ENCODE assay signal across 18 cellular contexts in the genomic region with DNA sequence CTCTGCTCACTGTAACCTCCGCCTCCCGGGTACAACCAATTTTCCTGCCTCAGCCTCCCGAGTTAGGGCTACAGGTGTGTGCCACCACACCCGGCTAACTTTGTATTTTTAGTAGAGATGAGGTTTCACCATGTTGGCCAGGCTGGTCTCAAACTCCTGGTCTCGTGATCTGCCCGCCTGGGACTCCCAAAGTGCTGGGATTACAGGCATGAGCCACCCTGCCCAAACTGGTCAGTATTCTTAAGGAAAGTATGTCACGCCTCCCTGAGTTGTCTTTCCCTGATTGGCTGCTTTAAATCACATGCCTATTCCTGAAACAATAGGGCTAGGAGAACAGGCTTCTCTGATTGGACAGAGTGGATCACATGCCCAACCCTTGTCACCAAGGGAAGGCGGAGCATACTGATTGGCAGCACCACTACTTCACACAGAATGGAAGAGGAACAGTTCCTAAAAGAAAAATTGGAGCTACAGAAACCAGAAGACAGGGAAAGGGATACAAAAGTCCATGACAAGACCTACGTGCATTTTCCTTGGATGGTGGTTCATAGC. TPM values are rescaled to one million over a fixed set of nuclear protein-coding genes. Genes with fewer than 3 reads are reported as not detected.
DNase-seq lines count a peak whose midpoint lies in the region; ATAC-seq and TF ChIP-seq lines count a peak whose summit lies in the region.
"Had no signal": no experiment of that assay in that cellular context is flagged by ENCODE, and none has a peak within 500 bp of the region (broad histone marks: within the 10 kb centered on the region; RNA-seq: fewer than 3 reads in every experiment).

No MANE protein-coding gene starts in this region.

- peaks cover 6% of the 10 kb centered on the region for H3K4me1 Mint-ChIP-seq in activated CD4-positive, alpha-beta memory T cell treated with anti-CD3 and anti-CD28 coated beads for 36 hours (ENCODE audit: low read depth)
- peaks cover 12% of the 10 kb centered on the region for H3K4me1 Mint-ChIP-seq in activated CD4-positive, alpha-beta memory T cell treated with anti-CD3 and anti-CD28 coated beads, Interleukin-2, amount 10 ng/mL, durations not matched to agents 7 days and 5 days
- peaks cover 47% of the 10 kb centered on the region for H3K4me1 Mint-ChIP-seq in HFFc6 (ENCODE audit: low read depth)

- no peak for TF ChIP-seq CTCF in HFFc6 (IDR thresholded peaks at IDR 0.05)

- no peaks in the 10 kb centered on the region for H3K36me3 ChIP-seq in subcutaneous abdominal adipose tissue (ENCODE audit: control insufficient read depth in 5 of 5, insufficient read depth in 5 of 5, low read length in 5 of 5)
- H3K36me3 ChIP-seq: right atrium auricular region had no signal

- H3K4me1 ChIP-seq in subcutaneous abdominal adipose tissue (ENCODE audit: control insufficient read depth in 5 of 5, insufficient read depth in 5 of 5, low read length in 5 of 5), result peaks cover 2 to 36% (median 29%) of the 10 kb centered on the region in 5 donors

- H3K27me3 Mint-ChIP-seq in activated CD4-positive, alpha-beta memory T cell treated with anti-CD3 and anti-CD28 coated beads for 36 hours, result peaks cover 2% of the 10 kb centered on the region
- peaks cover 5% of the 10 kb centered on the region for H3K27me3 Mint-ChIP-seq in activated CD4-positive, alpha-beta memory T cell treated with anti-CD3 and anti-CD28 coated beads, Interleukin-2, amount 10 ng/mL, durations not matched to agents 7 days and 5 days
- H3K27me3 Mint-ChIP-seq in HFFc6 (ENCODE audit: insufficient read depth), result no peaks in the 10 kb centered on the region
- H3K27me3 Mint-ChIP-seq: activated CD4-positive, alpha-beta T cell treated with anti-CD3 and anti-CD28 coated beads, Interleukin-2, amount 10 ng/mL, durations not matched to agents 7 days and 5 days; T-helper 17 cell had no signal

- ATAC-seq in HG02610 (IDR thresholded peaks at IDR 0.05; ENCODE audit: unreplicated experiment) (no peak), HG02678 (IDR thresholded peaks at IDR 0.05; ENCODE audit: unreplicated experiment) (no peak)
- ATAC-seq: T-helper 17 cell had no signal

- no peaks in the 10 kb centered on the region for H3K9me3 ChIP-seq in subcutaneous abdominal adipose tissue (ENCODE audit: control insufficient read depth in 5 of 5, low read length in 5 of 5)
- H3K9me3 ChIP-seq: right atrium auricular region had no signal

- no peak overlapping the region for H3K9ac ChIP-seq in subcutaneous abdominal adipose tissue (ENCODE audit: low read length in 5 of 5)
- H3K9ac ChIP-seq: KMS-11 had no signal

- POLR2A ChIA-PET in activated CD4-positive, alpha-beta memory T cell treated with anti-CD3 and anti-CD28 coated beads for 36 hours (lab: Charles Lee), result no interaction called here
- POLR2A ChIA-PET in activated CD4-positive, alpha-beta memory T cell treated with anti-CD3 and anti-CD28 coated beads, Interleukin-2, amount 10 ng/mL, durations not matched to agents 7 days and 5 days (lab: Charles Lee), result no interaction called here

- no peak overlapping the region for H3K4me3 Mint-ChIP-seq in activated CD4-positive, alpha-beta memory T cell treated with anti-CD3 and anti-CD28 coated beads for 36 hours
- no peak overlapping the region for H3K4me3 Mint-ChIP-seq in activated CD4-positive, alpha-beta memory T cell treated with anti-CD3 and anti-CD28 coated beads, Interleukin-2, amount 10 ng/mL, durations not matched to agents 7 days and 5 days
- no peak overlapping the region for H3K4me3 Mint-ChIP-seq in HFFc6
- H3K4me3 Mint-ChIP-seq: activated CD4-positive, alpha-beta T cell treated with anti-CD3 and anti-CD28 coated beads, Interleukin-2, amount 10 ng/mL, durations not matched to agents 7 days and 5 days; activated T-helper 1 cell treated with anti-CD3 and anti-CD28 coated beads, Interleukin-12 subunit alpha, Interleukin-12 subunit beta, Interleukin-2, Interleukin-4 antibody, amounts not matched to agents 30 ng/mL and 10 ng/mL and 1 ng/mL, durations not matched to agents 14 hours and 24 hours and 36 hours; T-helper 17 cell had no signal

- H3K27ac Mint-ChIP-seq in activated CD4-positive, alpha-beta memory T cell treated with anti-CD3 and anti-CD28 coated beads for 36 hours, result peak overlapping the region; percentile 19
- H3K27ac Mint-ChIP-seq in activated CD4-positive, alpha-beta memory T cell treated with anti-CD3 and anti-CD28 coated beads, Interleukin-2, amount 10 ng/mL, durations not matched to agents 7 days and 5 days, result no peak overlapping the region
- H3K27ac Mint-ChIP-seq in HFFc6, result no peak overlapping the region
- H3K27ac Mint-ChIP-seq: activated CD4-positive, alpha-beta T cell treated with anti-CD3 and anti-CD28 coated beads, Interleukin-2, amount 10 ng/mL, durations not matched to agents 7 days and 5 days; activated T-helper 1 cell treated with anti-CD3 and anti-CD28 coated beads, Interleukin-12 subunit alpha, Interleukin-12 subunit beta, Interleukin-2, Interleukin-4 antibody, amounts not matched to agents 30 ng/mL and 10 ng/mL and 1 ng/mL, durations not matched to agents 14 hours and 24 hours and 36 hours; T-helper 17 cell had no signal

- intact Hi-C loops in activated CD4-positive, alpha-beta memory T cell treated with anti-CD3 and anti-CD28 coated beads for 36 hours (cut with micrococcal nuclease), result no loop called here

- CTCF ChIA-PET in activated CD4-positive, alpha-beta memory T cell treated with anti-CD3 and anti-CD28 coated beads for 36 hours (lab: Charles Lee), result no interaction called here
- CTCF ChIA-PET in activated CD4-positive, alpha-beta memory T cell treated with anti-CD3 and anti-CD28 coated beads, Interleukin-2, amount 10 ng/mL, durations not matched to agents 7 days and 5 days (lab: Charles Lee), result interaction anchor here (0.7 to 0.9 kb wide), 2 partner anchors 14 to 507 kb away, joined by 3 to 6 read pairs; no protein-coding TSS in a partner anchor

- no peak for DNase-seq in activated CD4-positive, alpha-beta memory T cell treated with anti-CD3 and anti-CD28 coated beads for 36 hours
- DNase-seq in activated CD4-positive, alpha-beta memory T cell treated with anti-CD3 and anti-CD28 coated beads, Interleukin-2, amount 10 ng/mL, durations not matched to agents 7 days and 5 days, result no peak
- peak; percentile 15 for DNase-seq in HFFc6
- peak; percentile 90 for DNase-seq in SW480 (ENCODE audit: low spot score)
- no peak for DNase-seq in NK-92 treated with Interleukin-12 subunit alpha and Interleukin-12 subunit beta, amount 100 ng/mL, for 24 hours (lab: John Stamatoyannopoulos, UW)
- DNase-seq: activated CD4-positive, alpha-beta T cell treated with anti-CD3 and anti-CD28 coated beads, Interleukin-2, amount 10 ng/mL, durations not matched to agents 7 days and 5 days; GOT3; mammary epithelial cell; NCI-H1930; NCI-H748 treated with DMSO at 0.1 percent for 48 hours; T-helper 17 cell had no signal

- H3K4me3 ChIP-seq in subcutaneous abdominal adipose tissue (ENCODE audit: low read depth in 1 of 5, low read length in 5 of 5), result peak overlapping the region in 1 of 5 donors; percentile 28
- H3K4me3 ChIP-seq: right atrium auricular region had no signal

- H3K27ac ChIP-seq in subcutaneous abdominal adipose tissue (ENCODE audit: low read depth, low read length), result peak overlapping the region; percentile 23
- H3K27ac ChIP-seq: KMS-11, right atrium auricular region had no signal

- H3K27me3 ChIP-seq in subcutaneous abdominal adipose tissue (ENCODE audit: control insufficient read depth in 5 of 5, insufficient read depth in 4 of 5, low read length in 5 of 5), result no peaks in the 10 kb centered on the region
- H3K27me3 ChIP-seq: right atrium auricular region had no signal

- no peaks in the 10 kb centered on the region for H3K9me3 Mint-ChIP-seq in activated CD4-positive, alpha-beta memory T cell treated with anti-CD3 and anti-CD28 coated beads for 36 hours
- no peaks in the 10 kb centered on the region for H3K9me3 Mint-ChIP-seq in activated CD4-positive, alpha-beta memory T cell treated with anti-CD3 and anti-CD28 coated beads, Interleukin-2, amount 10 ng/mL, durations not matched to agents 7 days and 5 days
- H3K9me3 Mint-ChIP-seq in HFFc6, result no peaks in the 10 kb centered on the region
- H3K9me3 Mint-ChIP-seq: activated T-helper 1 cell treated with anti-CD3 and anti-CD28 coated beads, Interleukin-12 subunit alpha, Interleukin-12 subunit beta, Interleukin-2, Interleukin-4 antibody, amounts not matched to agents 30 ng/mL and 10 ng/mL and 1 ng/mL, durations not matched to agents 14 hours and 24 hours and 36 hours had no signal

- no peaks in the 10 kb centered on the region for H3K36me3 Mint-ChIP-seq in activated CD4-positive, alpha-beta memory T cell treated with anti-CD3 and anti-CD28 coated beads for 36 hours
- no peaks in the 10 kb centered on the region for H3K36me3 Mint-ChIP-seq in activated CD4-positive, alpha-beta memory T cell treated with anti-CD3 and anti-CD28 coated beads, Interleukin-2, amount 10 ng/mL, durations not matched to agents 7 days and 5 days (ENCODE audit: low read depth)
- peaks cover 5% of the 10 kb centered on the region for H3K36me3 Mint-ChIP-seq in HFFc6 (ENCODE audit: low read depth)

RNA-seq across cellular contexts. Expression of a gene that starts 17.6 kb away (rescaled TPM):
- 100 to 1,000 TPM; 147 to 152 TPM for total RNA-seq in activated CD4-positive, alpha-beta memory T cell treated with anti-CD3 and anti-CD28 coated beads for 36 hours
- 100 to 1,000 TPM; 149 to 152 TPM for total RNA-seq in activated CD4-positive, alpha-beta memory T cell treated with anti-CD3 and anti-CD28 coated beads, Interleukin-2, amount 10 ng/mL, durations not matched to agents 7 days and 5 days
- 100 to 1,000 TPM; 135 to 151 (median 140) TPM for total RNA-seq in HFFc6 (2021; fragmentation: NEBNext Ultra II Directional; extraction: Animal tissue kit (Norgen Biotek cat#: 25700))

RNA-seq across cellular contexts. Expression of a gene that starts 21.0 kb away (rescaled TPM):
- 10 to 100 TPM; 39.5 to 42.5 TPM for total RNA-seq in activated CD4-positive, alpha-beta memory T cell treated with anti-CD3 and anti-CD28 coated beads for 36 hours
- total RNA-seq in activated CD4-positive, alpha-beta memory T cell treated with anti-CD3 and anti-CD28 coated beads, Interleukin-2, amount 10 ng/mL, durations not matched to agents 7 days and 5 days, result 10 to 100 TPM; 40.4 to 40.8 TPM
- total RNA-seq in HFFc6 (2021; fragmentation: NEBNext Ultra II Directional; extraction: Animal tissue kit (Norgen Biotek cat#: 25700)), result 10 to 100 TPM; 28.3 to 38.0 (median 30.1) TPM

RNA-seq across cellular contexts. Expression of a gene that starts 55.3 kb away (rescaled TPM):
- total RNA-seq in activated CD4-positive, alpha-beta memory T cell treated with anti-CD3 and anti-CD28 coated beads for 36 hours, result under 1 TPM; 0.58 to 0.86 TPM
- total RNA-seq in activated CD4-positive, alpha-beta memory T cell treated with anti-CD3 and anti-CD28 coated beads, Interleukin-2, amount 10 ng/mL, durations not matched to agents 7 days and 5 days, result 1 to 10 TPM; 1.3 to 1.8 TPM
- total RNA-seq in HFFc6 (2021; fragmentation: NEBNext Ultra II Directional; extraction: Animal tissue kit (Norgen Biotek cat#: 25700)), result under 1 TPM in 4 of 6 experiments, not detected in 2; 0.21 to 0.40 (median 0.26) TPM
- total RNA-seq: right atrium auricular region, temporal lobe had no signal

Comparison
In these comparisons a context has a peak if more than half of its experiments do, and no peak if none do; other contexts are left out.
1. DNase-seq: peak in HFFc6 (single experiment) and SW480 (single experiment); none in activated CD4-positive, alpha-beta memory T cell treated with anti-CD3 and anti-CD28 coated beads for 36 hours (single experiment), activated CD4-positive, alpha-beta memory T cell treated with anti-CD3 and anti-CD28 coated beads, Interleukin-2, amount 10 ng/mL, durations not matched to agents 7 days and 5 days (single experiment) and NK-92 treated with Interleukin-12 subunit alpha and Interleukin-12 subunit beta, amount 100 ng/mL, for 24 hours (single experiment).